Comparison of ENCODE assay signal across 8 cellular contexts in genomic region chr19:2475018-2475701, GRCh38. TPM values are rescaled to one million over a fixed set of nuclear protein-coding genes. Genes with fewer than 3 reads are reported as not detected.
DNase-seq lines count a peak whose midpoint lies in the region; ATAC-seq and TF ChIP-seq lines count a peak whose summit lies in the region.

No MANE protein-coding gene starts in this region.

- H3K9me3 Mint-ChIP-seq in activated naive CD8-positive, alpha-beta T cell (ENCODE audit: low read depth) = no peaks in the 10 kb centered on the region

- 1 to 2% (median 1%) methylated on average over 26 to 45 of the region's 45 CpGs for WGBS in heart left ventricle, 4 donors
- WGBS in prostate gland = under 1% methylated on average over 44 of the region's 45 CpGs

- H3K27ac ChIP-seq in heart left ventricle (peak overlapping the region; percentile 70 to 96 (median 91)), prostate gland (peak overlapping the region; percentile 78 to 96)

- TF ChIP-seq POLR2A in Raji (IDR thresholded peaks at IDR 0.05; ENCODE audit: insufficient read depth, low read depth, low read length) (0 out of 2 replicates have a peak, but pooled peaks have one; percentile 11), heart left ventricle (IDR thresholded peaks at IDR 0.05) (no peak), prostate gland (IDR thresholded peaks at IDR 0.05) (no peak)

- ATAC-seq in HG02870 (IDR thresholded peaks at IDR 0.05; ENCODE audit: unreplicated experiment) (peak; percentile 2), heart left ventricle (peak in 3 of 4 donors; percentile 9 to 23 (median 18)), HG03196 (IDR thresholded peaks at IDR 0.05; ENCODE audit: unreplicated experiment) (no peak)

- TF ChIP-seq CTCF in heart left ventricle (IDR thresholded peaks at IDR 0.05) (no peak), prostate gland (IDR thresholded peaks at IDR 0.05) (no peak)

- H3K4me1 Mint-ChIP-seq in activated naive CD8-positive, alpha-beta T cell (ENCODE audit: low read depth) = peaks cover 23% of the 10 kb centered on the region

- peaks cover 6% of the 10 kb centered on the region for H3K36me3 Mint-ChIP-seq in activated naive CD8-positive, alpha-beta T cell

- H3K36me3 ChIP-seq in heart left ventricle (peaks cover 0 to 14% (median 0%) of the 10 kb centered on the region in 9 donors), prostate gland (no peaks in the 10 kb centered on the region)

- H3K27me3 ChIP-seq in heart left ventricle = no peaks in the 10 kb centered on the region
- no peaks in the 10 kb centered on the region for H3K27me3 ChIP-seq in prostate gland (replicated peaks; ENCODE audit: insufficient read depth)

- no peaks in the 10 kb centered on the region for H3K9me3 ChIP-seq in heart left ventricle
- no peaks in the 10 kb centered on the region for H3K9me3 ChIP-seq in prostate gland

- intact Hi-C loops in heart left ventricle (cut with DNase I) (loop anchor here in 6 of 10 donors (1.0 to 5.0 kb wide), 7 partner anchors 52 to 136 kb away; no protein-coding TSS in a partner anchor), prostate gland (cut with DNase I) (loop anchor here (10.0 kb wide), 1 partner anchor 270 kb away; the partner anchor contains the start of gene SLC39A3)

- H3K4me3 Mint-ChIP-seq in activated naive CD8-positive, alpha-beta T cell = peak overlapping the region; percentile 85

- no peaks in the 10 kb centered on the region for H3K27me3 Mint-ChIP-seq in activated naive CD8-positive, alpha-beta T cell

- peak overlapping the region; percentile 86 for H3K27ac Mint-ChIP-seq in activated naive CD8-positive, alpha-beta T cell

- DNase-seq in GF-D8 (lab: John Stamatoyannopoulos, UW) = peak; percentile 47
- DNase-seq in heart left ventricle = peak; percentile 52 to 77 (median 73)
- peak; percentile 41 for DNase-seq in prostate gland (ENCODE audit: low spot score)
- DNase-seq in SHP77 treated with DMSO at 0.1 percent for 48 hours (lab: John Stamatoyannopoulos, UW) = no peak

- peaks cover 4 to 42% (median 28%) of the 10 kb centered on the region in 12 donors for H3K4me1 ChIP-seq in heart left ventricle
- H3K4me1 ChIP-seq in prostate gland (replicated peaks) = no peaks in the 10 kb centered on the region

- H3K4me3 ChIP-seq in heart left ventricle (peak overlapping the region; percentile 41 to 98 (median 88)), prostate gland (peak overlapping the region; percentile 89)

RNA-seq across cellular contexts. Expression of gene GADD45B, which starts 0.8 kb away (rescaled TPM):
- total RNA-seq in heart left ventricle = 100 to 1,000 TPM in 2 of 9 donors, 10 to 100 TPM in 7; 20.3 to 155 (median 46.6) TPM
- 10 to 100 TPM; 67.2 to 68.4 TPM for polyA plus RNA-seq in heart left ventricle
- 10 to 100 TPM; 90.7 to 94.6 TPM for total RNA-seq in prostate gland

RNA-seq across cellular contexts. Expression of gene LMNB2, which starts 18.4 kb away (rescaled TPM):
- 10 to 100 TPM in 7 of 9 donors, 1 to 10 TPM in 2; 6.6 to 22.2 (median 13.8) TPM for total RNA-seq in heart left ventricle
- polyA plus RNA-seq in heart left ventricle = 10 to 100 TPM in 1 of 2 donors, 1 to 10 TPM in 1; 9.3 to 33.0 TPM
- 10 to 100 TPM; 28.5 to 39.1 TPM for total RNA-seq in prostate gland

RNA-seq across cellular contexts. Expression of gene TIMM13, which starts 47.8 kb away (rescaled TPM):
- total RNA-seq in heart left ventricle = 10 to 100 TPM; 27.4 to 78.4 (median 62.6) TPM
- polyA plus RNA-seq in heart left ventricle = 10 to 100 TPM; 75.4 to 98.5 TPM
- 10 to 100 TPM; 52.0 to 52.3 TPM for total RNA-seq in prostate gland
